ENCODE assay signal across 2 cellular contexts in genomic region chr5:38891563-38891962, GRCh38.
TF ChIP-seq lines count a peak whose summit lies in the region.

No MANE protein-coding gene starts in this region.

TF ChIP-seq in IMR-90, 13 proteins besides CTCF, POLR2A, EP300 and RAD21:
- no peak for TF ChIP-seq FOS (IDR thresholded peaks at IDR 0.05; ENCODE audit: low read depth, low read length)
- TF ChIP-seq MXI1 (IDR thresholded peaks at IDR 0.05; ENCODE audit: borderline replicate concordance, low read depth, low read length) = no peak
- TF ChIP-seq CEBPB (IDR thresholded peaks at IDR 0.05; ENCODE audit: low read depth, low read length) = no peak
- TF ChIP-seq BHLHE40 (IDR thresholded peaks at IDR 0.05; ENCODE audit: low read depth, low read length) = no peak
- no peak for TF ChIP-seq CHD1 (IDR thresholded peaks at IDR 0.05; ENCODE audit: low read depth, low read length)
- TF ChIP-seq RFX5 (IDR thresholded peaks at IDR 0.05; ENCODE audit: low read depth, low read length) = no peak
- TF ChIP-seq, protein P1, sequence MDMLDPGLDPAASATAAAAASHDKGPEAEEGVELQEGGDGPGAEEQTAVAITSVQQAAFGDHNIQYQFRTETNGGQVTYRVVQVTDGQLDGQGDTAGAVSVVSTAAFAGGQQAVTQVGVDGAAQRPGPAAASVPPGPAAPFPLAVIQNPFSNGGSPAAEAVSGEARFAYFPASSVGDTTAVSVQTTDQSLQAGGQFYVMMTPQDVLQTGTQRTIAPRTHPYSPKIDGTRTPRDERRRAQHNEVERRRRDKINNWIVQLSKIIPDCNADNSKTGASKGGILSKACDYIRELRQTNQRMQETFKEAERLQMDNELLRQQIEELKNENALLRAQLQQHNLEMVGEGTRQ (IDR thresholded peaks at IDR 0.05; ENCODE audit: low read depth, low read length) = no peak

TF ChIP-seq in H1, 55 proteins besides CTCF, POLR2A, EP300 and RAD21:
- TF ChIP-seq TCF12 (IDR thresholded peaks at IDR 0.05; ENCODE audit: low read depth, low read length) (no peak), SIN3A (conservative IDR thresholded peaks at IDR 0.05 in 1 of 2, IDR thresholded peaks at IDR 0.05 in 1 of 2; ENCODE audit: low read depth in 1 of 2, low read length in 2 of 2) (no peak), CEBPB (IDR thresholded peaks at IDR 0.05; ENCODE audit: low read depth, low read length) (no peak), MAFK (IDR thresholded peaks at IDR 0.05; ENCODE audit: low read depth, low read length) (no peak), KDM5A (IDR thresholded peaks at IDR 0.05; ENCODE audit: low read length) (no peak), SAP30 (IDR thresholded peaks at IDR 0.05; ENCODE audit: insufficient read depth, insufficient replicate concordance, low read length) (no peak), JUND (IDR thresholded peaks at IDR 0.05; ENCODE audit: low read length) (no peak), SP4 (IDR thresholded peaks at IDR 0.05; ENCODE audit: low read length) (no peak), RXRA (IDR thresholded peaks at IDR 0.05; ENCODE audit: insufficient read depth, low read depth, low read length) (no peak), NANOG (IDR thresholded peaks at IDR 0.05; ENCODE audit: insufficient read depth, low read depth, low read length, poor library complexity, severe bottlenecking) (no peak), TAF7 (optimal IDR thresholded peaks at IDR 0.05; ENCODE audit: borderline replicate concordance, low read depth, low read length) (no peak), SIX5 (IDR thresholded peaks at IDR 0.05; ENCODE audit: low read depth, low read length) (no peak)
- TF ChIP-seq, protein P1 (IDR thresholded peaks at IDR 0.05; ENCODE audit: low read length) = no peak
- TF ChIP-seq, protein P2, sequence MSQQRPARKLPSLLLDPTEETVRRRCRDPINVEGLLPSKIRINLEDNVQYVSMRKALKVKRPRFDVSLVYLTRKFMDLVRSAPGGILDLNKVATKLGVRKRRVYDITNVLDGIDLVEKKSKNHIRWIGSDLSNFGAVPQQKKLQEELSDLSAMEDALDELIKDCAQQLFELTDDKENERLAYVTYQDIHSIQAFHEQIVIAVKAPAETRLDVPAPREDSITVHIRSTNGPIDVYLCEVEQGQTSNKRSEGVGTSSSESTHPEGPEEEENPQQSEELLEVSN (IDR thresholded peaks at IDR 0.05) = no peak
- TF ChIP-seq, protein P3, sequence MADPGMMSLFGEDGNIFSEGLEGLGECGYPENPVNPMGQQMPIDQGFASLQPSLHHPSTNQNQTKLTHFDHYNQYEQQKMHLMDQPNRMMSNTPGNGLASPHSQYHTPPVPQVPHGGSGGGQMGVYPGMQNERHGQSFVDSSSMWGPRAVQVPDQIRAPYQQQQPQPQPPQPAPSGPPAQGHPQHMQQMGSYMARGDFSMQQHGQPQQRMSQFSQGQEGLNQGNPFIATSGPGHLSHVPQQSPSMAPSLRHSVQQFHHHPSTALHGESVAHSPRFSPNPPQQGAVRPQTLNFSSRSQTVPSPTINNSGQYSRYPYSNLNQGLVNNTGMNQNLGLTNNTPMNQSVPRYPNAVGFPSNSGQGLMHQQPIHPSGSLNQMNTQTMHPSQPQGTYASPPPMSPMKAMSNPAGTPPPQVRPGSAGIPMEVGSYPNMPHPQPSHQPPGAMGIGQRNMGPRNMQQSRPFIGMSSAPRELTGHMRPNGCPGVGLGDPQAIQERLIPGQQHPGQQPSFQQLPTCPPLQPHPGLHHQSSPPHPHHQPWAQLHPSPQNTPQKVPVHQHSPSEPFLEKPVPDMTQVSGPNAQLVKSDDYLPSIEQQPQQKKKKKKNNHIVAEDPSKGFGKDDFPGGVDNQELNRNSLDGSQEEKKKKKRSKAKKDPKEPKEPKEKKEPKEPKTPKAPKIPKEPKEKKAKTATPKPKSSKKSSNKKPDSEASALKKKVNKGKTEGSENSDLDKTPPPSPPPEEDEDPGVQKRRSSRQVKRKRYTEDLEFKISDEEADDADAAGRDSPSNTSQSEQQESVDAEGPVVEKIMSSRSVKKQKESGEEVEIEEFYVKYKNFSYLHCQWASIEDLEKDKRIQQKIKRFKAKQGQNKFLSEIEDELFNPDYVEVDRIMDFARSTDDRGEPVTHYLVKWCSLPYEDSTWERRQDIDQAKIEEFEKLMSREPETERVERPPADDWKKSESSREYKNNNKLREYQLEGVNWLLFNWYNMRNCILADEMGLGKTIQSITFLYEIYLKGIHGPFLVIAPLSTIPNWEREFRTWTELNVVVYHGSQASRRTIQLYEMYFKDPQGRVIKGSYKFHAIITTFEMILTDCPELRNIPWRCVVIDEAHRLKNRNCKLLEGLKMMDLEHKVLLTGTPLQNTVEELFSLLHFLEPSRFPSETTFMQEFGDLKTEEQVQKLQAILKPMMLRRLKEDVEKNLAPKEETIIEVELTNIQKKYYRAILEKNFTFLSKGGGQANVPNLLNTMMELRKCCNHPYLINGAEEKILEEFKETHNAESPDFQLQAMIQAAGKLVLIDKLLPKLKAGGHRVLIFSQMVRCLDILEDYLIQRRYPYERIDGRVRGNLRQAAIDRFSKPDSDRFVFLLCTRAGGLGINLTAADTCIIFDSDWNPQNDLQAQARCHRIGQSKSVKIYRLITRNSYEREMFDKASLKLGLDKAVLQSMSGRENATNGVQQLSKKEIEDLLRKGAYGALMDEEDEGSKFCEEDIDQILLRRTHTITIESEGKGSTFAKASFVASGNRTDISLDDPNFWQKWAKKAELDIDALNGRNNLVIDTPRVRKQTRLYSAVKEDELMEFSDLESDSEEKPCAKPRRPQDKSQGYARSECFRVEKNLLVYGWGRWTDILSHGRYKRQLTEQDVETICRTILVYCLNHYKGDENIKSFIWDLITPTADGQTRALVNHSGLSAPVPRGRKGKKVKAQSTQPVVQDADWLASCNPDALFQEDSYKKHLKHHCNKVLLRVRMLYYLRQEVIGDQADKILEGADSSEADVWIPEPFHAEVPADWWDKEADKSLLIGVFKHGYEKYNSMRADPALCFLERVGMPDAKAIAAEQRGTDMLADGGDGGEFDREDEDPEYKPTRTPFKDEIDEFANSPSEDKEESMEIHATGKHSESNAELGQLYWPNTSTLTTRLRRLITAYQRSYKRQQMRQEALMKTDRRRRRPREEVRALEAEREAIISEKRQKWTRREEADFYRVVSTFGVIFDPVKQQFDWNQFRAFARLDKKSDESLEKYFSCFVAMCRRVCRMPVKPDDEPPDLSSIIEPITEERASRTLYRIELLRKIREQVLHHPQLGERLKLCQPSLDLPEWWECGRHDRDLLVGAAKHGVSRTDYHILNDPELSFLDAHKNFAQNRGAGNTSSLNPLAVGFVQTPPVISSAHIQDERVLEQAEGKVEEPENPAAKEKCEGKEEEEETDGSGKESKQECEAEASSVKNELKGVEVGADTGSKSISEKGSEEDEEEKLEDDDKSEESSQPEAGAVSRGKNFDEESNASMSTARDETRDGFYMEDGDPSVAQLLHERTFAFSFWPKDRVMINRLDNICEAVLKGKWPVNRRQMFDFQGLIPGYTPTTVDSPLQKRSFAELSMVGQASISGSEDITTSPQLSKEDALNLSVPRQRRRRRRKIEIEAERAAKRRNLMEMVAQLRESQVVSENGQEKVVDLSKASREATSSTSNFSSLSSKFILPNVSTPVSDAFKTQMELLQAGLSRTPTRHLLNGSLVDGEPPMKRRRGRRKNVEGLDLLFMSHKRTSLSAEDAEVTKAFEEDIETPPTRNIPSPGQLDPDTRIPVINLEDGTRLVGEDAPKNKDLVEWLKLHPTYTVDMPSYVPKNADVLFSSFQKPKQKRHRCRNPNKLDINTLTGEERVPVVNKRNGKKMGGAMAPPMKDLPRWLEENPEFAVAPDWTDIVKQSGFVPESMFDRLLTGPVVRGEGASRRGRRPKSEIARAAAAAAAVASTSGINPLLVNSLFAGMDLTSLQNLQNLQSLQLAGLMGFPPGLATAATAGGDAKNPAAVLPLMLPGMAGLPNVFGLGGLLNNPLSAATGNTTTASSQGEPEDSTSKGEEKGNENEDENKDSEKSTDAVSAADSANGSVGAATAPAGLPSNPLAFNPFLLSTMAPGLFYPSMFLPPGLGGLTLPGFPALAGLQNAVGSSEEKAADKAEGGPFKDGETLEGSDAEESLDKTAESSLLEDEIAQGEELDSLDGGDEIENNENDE (IDR thresholded peaks at IDR 0.05; ENCODE audit: insufficient replicate concordance, low read length) = no peak
TF ChIP-seq in H1: peak in this region for 0.
